ENCODE assay signal across 43 cellular contexts in the genomic region with DNA sequence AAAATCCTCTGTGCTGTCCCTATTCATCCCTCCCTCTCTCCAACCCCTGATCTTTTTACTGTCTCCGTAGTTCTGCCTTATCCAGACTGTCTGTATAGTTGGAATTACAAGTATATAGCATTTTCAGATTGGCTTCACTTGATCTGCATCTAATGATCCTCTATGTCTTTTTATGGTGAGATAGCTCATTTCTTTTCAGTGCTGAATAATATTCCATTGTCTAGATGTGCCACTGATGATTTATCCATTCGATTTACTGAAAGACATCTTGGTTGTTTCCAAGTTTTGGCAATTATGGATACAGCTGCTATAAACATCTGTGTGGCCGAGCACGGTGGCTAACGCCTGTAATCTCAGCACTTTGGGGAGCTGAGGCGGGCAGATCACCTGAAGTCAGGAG. TPM values are rescaled to one million over a fixed set of nuclear protein-coding genes. Genes with fewer than 3 reads are reported as not detected.
"Had no signal": no experiment of that assay in that cellular context is flagged by ENCODE, and none has a peak within 500 bp of the region (broad histone marks: within the 10 kb centered on the region; RNA-seq: fewer than 3 reads in every experiment).

No MANE protein-coding gene starts in this region.

- H3K9me3 ChIP-seq: adrenal gland, ascending aorta, body of pancreas, breast epithelium had no signal

- H3K27me3 ChIP-seq: adrenal gland, ascending aorta, body of pancreas, brain microvascular endothelial cell, breast epithelium, cardiac muscle cell had no signal

- FAIRE-seq: astrocyte, bronchial epithelial cell had no signal

- H3K27me3 Mint-ChIP-seq: activated naive CD4-positive, alpha-beta T cell treated with anti-CD3 and anti-CD28 coated beads, Interleukin-2, amount 10 ng/mL, durations not matched to agents 7 days and 5 days; activated naive CD4-positive, alpha-beta T cell treated with anti-CD3 and anti-CD28 coated beads, Interleukin-2, amount 50 U/mL, for 24 hours; activated naive CD8-positive, alpha-beta T cell; activated naive CD8-positive, alpha-beta T cell treated with anti-CD3 and anti-CD28 coated beads for 36 hours; activated naive CD8-positive, alpha-beta T cell treated with anti-CD3 and anti-CD28 coated beads, Interleukin-2, amount 10 ng/mL, durations not matched to agents 7 days and 5 days; activated naive CD8-positive, alpha-beta T cell treated with anti-CD3 and anti-CD28 coated beads, Interleukin-2, amount 50 U/mL, for 24 hours; activated T-cell treated with anti-CD3 and anti-CD28 coated beads, Interleukin-2, amount 50 U/mL, for 24 hours; brain; central memory CD8-positive, alpha-beta T cell had no signal

- ATAC-seq: activated naive CD4-positive, alpha-beta T cell treated with anti-CD3 and anti-CD28 coated beads, Interleukin-2, amount 50 U/mL, for 72 hours; activated naive CD8-positive, alpha-beta T cell treated with anti-CD3 and anti-CD28 coated beads, Interleukin-2, amount 50 U/mL, for 24 hours; activated T-cell treated with anti-CD3 and anti-CD28 coated beads, Interleukin-2, amount 50 U/mL, for 4 hours; activated T-cell treated with anti-CD3 and anti-CD28 coated beads, Interleukin-2, amount 50 U/mL, for 72 hours; body of pancreas had no signal

- H3K27ac ChIP-seq: adrenal gland, ascending aorta, body of pancreas, brain microvascular endothelial cell, breast epithelium, cardiac muscle cell had no signal

- DNase-seq: activated effector memory CD4-positive, alpha-beta T cell treated with anti-CD3 and anti-CD28 coated beads, Interleukin-2, amount 50 U/mL, for 16 hours; activated effector memory CD4-positive, alpha-beta T cell treated with Interleukin-2 at 50 U/mL for 16 hours; activated gamma-delta T cell; activated gamma-delta T cell treated with Interleukin-2 at 50 U/mL for 16 hours; activated naive CD4-positive, alpha-beta T cell; activated naive CD4-positive, alpha-beta T cell treated with anti-CD3 and anti-CD28 coated beads for 36 hours; activated naive CD4-positive, alpha-beta T cell treated with anti-CD3 and anti-CD28 coated beads, Interleukin-2, amount 10 ng/mL, durations not matched to agents 7 days and 5 days; activated naive CD4-positive, alpha-beta T cell treated with anti-CD3 and anti-CD28 coated beads, Interleukin-2, amount 50 U/mL, for 16 hours; activated naive CD4-positive, alpha-beta T cell treated with Interleukin-2 at 50 U/mL for 16 hours; activated naive CD8-positive, alpha-beta T cell treated with anti-CD3 and anti-CD28 coated beads for 36 hours; activated naive CD8-positive, alpha-beta T cell treated with anti-CD3 and anti-CD28 coated beads, Interleukin-2, amount 10 ng/mL, durations not matched to agents 7 days and 5 days; activated naive CD8-positive, alpha-beta T cell treated with anti-CD3 and anti-CD28 coated beads, Interleukin-2, amount 50 U/mL, for 24 hours; activated T-cell treated with anti-CD3 and anti-CD28 coated beads, Interleukin-2, amount 50 U/mL, for 1 hour; activated T-cell treated with anti-CD3 and anti-CD28 coated beads, Interleukin-2, amount 50 U/mL, for 24 hours; activated T-cell treated with anti-CD3 and anti-CD28 coated beads, Interleukin-2, amount 50 U/mL, for 4 hours; activated T-cell treated with anti-CD3 and anti-CD28 coated beads, Interleukin-2, amount 50 U/mL, for 48 hours; activated T-cell treated with anti-CD3 and anti-CD28 coated beads, Interleukin-2, amount 50 U/mL, for 72 hours; adrenal gland; amniotic stem cell; amygdala; anterior cingulate cortex; aorta; body of pancreas; brain microvascular endothelial cell; caudate nucleus; central memory CD4-positive, alpha-beta T cell; cerebellar nuclear complex had no signal

- H3K4me3 Mint-ChIP-seq: activated naive CD4-positive, alpha-beta T cell treated with anti-CD3 and anti-CD28 coated beads for 36 hours; activated naive CD4-positive, alpha-beta T cell treated with anti-CD3 and anti-CD28 coated beads, Interleukin-2, amount 10 ng/mL, durations not matched to agents 7 days and 5 days; activated naive CD4-positive, alpha-beta T cell treated with anti-CD3 and anti-CD28 coated beads, Interleukin-2, amount 50 U/mL, for 24 hours; activated naive CD8-positive, alpha-beta T cell; activated naive CD8-positive, alpha-beta T cell treated with anti-CD3 and anti-CD28 coated beads for 36 hours; activated naive CD8-positive, alpha-beta T cell treated with anti-CD3 and anti-CD28 coated beads, Interleukin-2, amount 10 ng/mL, durations not matched to agents 7 days and 5 days; activated naive CD8-positive, alpha-beta T cell treated with anti-CD3 and anti-CD28 coated beads, Interleukin-2, amount 50 U/mL, for 24 hours; activated T-cell treated with anti-CD3 and anti-CD28 coated beads, Interleukin-2, amount 50 U/mL, for 24 hours; activated T-cell treated with anti-CD3 and anti-CD28 coated beads, Interleukin-2, amount 50 U/mL, for 4 hours; activated T-cell treated with anti-CD3 and anti-CD28 coated beads, Interleukin-2, amount 50 U/mL, for 72 hours; activated T-helper 1 cell treated with anti-CD3 and anti-CD28 coated beads, Interleukin-12 subunit alpha, Interleukin-12 subunit beta, Interleukin-2, Interleukin-4 antibody, amounts not matched to agents 30 ng/mL and 10 ng/mL and 1 ng/mL, durations not matched to agents 14 hours and 24 hours and 36 hours; brain; central memory CD8-positive, alpha-beta T cell had no signal

- H3K9me3 Mint-ChIP-seq: activated naive CD4-positive, alpha-beta T cell treated with anti-CD3 and anti-CD28 coated beads for 36 hours; activated naive CD4-positive, alpha-beta T cell treated with anti-CD3 and anti-CD28 coated beads, Interleukin-2, amount 10 ng/mL, durations not matched to agents 7 days and 5 days; activated naive CD4-positive, alpha-beta T cell treated with anti-CD3 and anti-CD28 coated beads, Interleukin-2, amount 50 U/mL, for 24 hours; activated naive CD4-positive, alpha-beta T cell treated with anti-CD3 and anti-CD28 coated beads, Interleukin-2, amount 50 U/mL, for 72 hours; activated naive CD8-positive, alpha-beta T cell treated with anti-CD3 and anti-CD28 coated beads for 36 hours; activated naive CD8-positive, alpha-beta T cell treated with anti-CD3 and anti-CD28 coated beads, Interleukin-2, amount 10 ng/mL, durations not matched to agents 7 days and 5 days; activated naive CD8-positive, alpha-beta T cell treated with anti-CD3 and anti-CD28 coated beads, Interleukin-2, amount 50 U/mL, for 24 hours; activated T-cell treated with anti-CD3 and anti-CD28 coated beads, Interleukin-2, amount 50 U/mL, for 24 hours; activated T-cell treated with anti-CD3 and anti-CD28 coated beads, Interleukin-2, amount 50 U/mL, for 4 hours; activated T-cell treated with anti-CD3 and anti-CD28 coated beads, Interleukin-2, amount 50 U/mL, for 72 hours; activated T-helper 1 cell treated with anti-CD3 and anti-CD28 coated beads, Interleukin-12 subunit alpha, Interleukin-12 subunit beta, Interleukin-2, Interleukin-4 antibody, amounts not matched to agents 30 ng/mL and 10 ng/mL and 1 ng/mL, durations not matched to agents 14 hours and 24 hours and 36 hours; activated T-helper 2 cell treated with anti-CD3 and anti-CD28 coated beads, Interferon-gamma antibody, Interleukin-2, Interleukin-4, amounts not matched to agents 10 μg/mL and 5 μg/mL and 100 μg/mL, durations not matched to agents 14 hours and 24 hours and 36 hours; brain; central memory CD8-positive, alpha-beta T cell had no signal

- H3K4me1 ChIP-seq: adrenal gland, ascending aorta, body of pancreas, breast epithelium had no signal

- H3K4me1 Mint-ChIP-seq: activated naive CD8-positive, alpha-beta T cell treated with anti-CD3 and anti-CD28 coated beads for 36 hours; activated naive CD8-positive, alpha-beta T cell treated with anti-CD3 and anti-CD28 coated beads, Interleukin-2, amount 50 U/mL, for 24 hours had no signal

- H3K27ac Mint-ChIP-seq: activated naive CD4-positive, alpha-beta T cell treated with anti-CD3 and anti-CD28 coated beads for 36 hours; activated naive CD4-positive, alpha-beta T cell treated with anti-CD3 and anti-CD28 coated beads, Interleukin-2, amount 10 ng/mL, durations not matched to agents 7 days and 5 days; activated naive CD4-positive, alpha-beta T cell treated with anti-CD3 and anti-CD28 coated beads, Interleukin-2, amount 50 U/mL, for 24 hours; activated naive CD8-positive, alpha-beta T cell; activated naive CD8-positive, alpha-beta T cell treated with anti-CD3 and anti-CD28 coated beads for 36 hours; activated naive CD8-positive, alpha-beta T cell treated with anti-CD3 and anti-CD28 coated beads, Interleukin-2, amount 10 ng/mL, durations not matched to agents 7 days and 5 days; activated naive CD8-positive, alpha-beta T cell treated with anti-CD3 and anti-CD28 coated beads, Interleukin-2, amount 50 U/mL, for 24 hours; activated T-cell treated with anti-CD3 and anti-CD28 coated beads, Interleukin-2, amount 50 U/mL, for 24 hours; activated T-cell treated with anti-CD3 and anti-CD28 coated beads, Interleukin-2, amount 50 U/mL, for 72 hours; activated T-helper 1 cell treated with anti-CD3 and anti-CD28 coated beads, Interleukin-12 subunit alpha, Interleukin-12 subunit beta, Interleukin-2, Interleukin-4 antibody, amounts not matched to agents 30 ng/mL and 10 ng/mL and 1 ng/mL, durations not matched to agents 14 hours and 24 hours and 36 hours; activated T-helper 2 cell treated with anti-CD3 and anti-CD28 coated beads, Interferon-gamma antibody, Interleukin-2, Interleukin-4, amounts not matched to agents 10 μg/mL and 5 μg/mL and 100 μg/mL, durations not matched to agents 14 hours and 24 hours and 36 hours; brain had no signal

- H3K4me3 ChIP-seq: adrenal gland, ascending aorta, body of pancreas, breast epithelium, cardiac muscle cell had no signal

RNA-seq across cellular contexts. Expression of gene IRGC, which starts 19.1 kb away (rescaled TPM):
- total RNA-seq: activated naive CD4-positive, alpha-beta T cell treated with anti-CD3 and anti-CD28 coated beads for 36 hours; activated naive CD4-positive, alpha-beta T cell treated with anti-CD3 and anti-CD28 coated beads, Interleukin-2, amount 50 U/mL, for 72 hours; activated naive CD8-positive, alpha-beta T cell treated with anti-CD3 and anti-CD28 coated beads for 36 hours; activated naive CD8-positive, alpha-beta T cell treated with anti-CD3 and anti-CD28 coated beads, Interleukin-2, amount 10 ng/mL, durations not matched to agents 7 days and 5 days; activated T-cell treated with anti-CD3 and anti-CD28 coated beads, Interleukin-2, amount 50 U/mL, for 4 hours; activated T-cell treated with anti-CD3 and anti-CD28 coated beads, Interleukin-2, amount 50 U/mL, for 72 hours; activated T-helper 1 cell treated with anti-CD3 and anti-CD28 coated beads, Interleukin-12 subunit alpha, Interleukin-12 subunit beta, Interleukin-2, Interleukin-4 antibody, amounts not matched to agents 30 ng/mL and 10 ng/mL and 1 ng/mL, durations not matched to agents 14 hours and 24 hours and 36 hours; activated T-helper 2 cell treated with anti-CD3 and anti-CD28 coated beads, Interferon-gamma antibody, Interleukin-2, Interleukin-4, amounts not matched to agents 10 μg/mL and 5 μg/mL and 100 μg/mL, durations not matched to agents 14 hours and 24 hours and 36 hours; adrenal gland; aorta; ascending aorta; astrocyte; body of pancreas; breast epithelium; bronchial epithelial cell; cardiac muscle cell; cardiac septum; cerebellum; chondrocyte had no signal
- polyA plus RNA-seq: adipose tissue, adrenal gland, aorta, cardiac muscle cell had no signal

RNA-seq across cellular contexts. Expression of gene KCNN4, which starts 45.8 kb away (rescaled TPM):
- polyA plus RNA-seq: cardiac muscle cell had no signal
